18 cellular contexts compared by ENCODE assay signal in the genomic region with DNA sequence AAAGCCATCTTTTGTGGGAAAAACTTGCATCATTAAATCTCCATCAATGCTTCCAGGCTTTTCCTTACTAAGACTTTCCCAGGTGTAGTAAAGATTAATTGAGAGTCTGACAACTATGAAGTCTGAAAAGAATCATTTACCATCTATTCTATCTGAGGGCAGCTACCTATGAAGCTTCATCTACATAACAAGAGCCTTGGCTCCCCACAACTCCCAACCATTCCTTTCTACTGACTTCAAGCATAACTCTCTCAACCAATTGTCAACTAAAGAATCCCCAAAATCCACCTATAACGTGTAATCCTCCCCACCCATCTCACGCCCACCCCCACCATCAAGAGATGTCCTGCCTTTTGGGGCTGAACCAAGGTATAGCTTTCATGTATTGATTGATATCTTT.
A peak's percentile ranks its signal among the peaks of the same experiment; 100 is the strongest.
DNase-seq lines count a peak whose midpoint lies in the region; ATAC-seq, FAIRE-seq and TF ChIP-seq lines count a peak whose summit lies in the region.
"Had no signal": no experiment of that assay in that cellular context is flagged by ENCODE, and none has a peak within 500 bp of the region (broad histone marks: within the 10 kb centered on the region; RNA-seq: fewer than 3 reads in every experiment).

No MANE protein-coding gene starts in this region.

- H3K36me3 Mint-ChIP-seq in H9 (ENCODE audit: insufficient read depth in 1 of 3, low read depth in 3 of 3): peaks cover 0 to 8% (median 2%) of the 10 kb centered on the region in 3 experiments; a peak in 1 of 7 replicates
- H3K36me3 Mint-ChIP-seq: CD8-positive, alpha-beta T cell had no signal

- H2AFZ ChIP-seq in H9 (ENCODE audit: low read length): no peak overlapping the region
- H2AFZ ChIP-seq in H1 (ENCODE audit: low read length): no peak overlapping the region

- H3T11ph ChIP-seq in H9 (ENCODE audit: low read length): no peak overlapping the region

- peak; percentile 85 for FAIRE-seq in H1 (lab: Jason Lieb, UNC)
- FAIRE-seq: H54, HTR-8/SVneo had no signal

- no peaks in the 10 kb centered on the region for H3K36me3 ChIP-seq in H1 (ENCODE audit: control insufficient read depth in 2 of 4, insufficient read depth in 4 of 4, low read length in 3 of 4)
- no peaks in the 10 kb centered on the region for H3K36me3 ChIP-seq in iPS-20b (ENCODE audit: insufficient read depth, low read depth, low read length)
- no peaks in the 10 kb centered on the region for H3K36me3 ChIP-seq in WERI-Rb-1
- H3K36me3 ChIP-seq: BLaER1 treated with 17β-estradiol and CSF1 and Interleukin-3, amounts not matched to agents 10 nM and 100 nM had no signal

- H3K23me2 ChIP-seq in H9 (ENCODE audit: insufficient read length, low read depth, low read length, poor library complexity, severe bottlenecking): no peaks in the 10 kb centered on the region
- no peaks in the 10 kb centered on the region for H3K23me2 ChIP-seq in H1 (ENCODE audit: low read depth, low read length)

- H3K23ac ChIP-seq in H9 (ENCODE audit: insufficient read length, low read depth, low read length) (no peak overlapping the region), H1 (ENCODE audit: insufficient read length) (no peak overlapping the region)

- H3K79me1 ChIP-seq in H9 (ENCODE audit: insufficient read depth, low read depth, low read length, poor library complexity, severe bottlenecking): no peaks in the 10 kb centered on the region
- H3K79me1 ChIP-seq in H1 (ENCODE audit: low read depth, low read length): no peaks in the 10 kb centered on the region

- POLR2A ChIA-PET in H1 (lab: Charles Lee; ENCODE audit: partially characterized antibody): no interaction called here

- H4K91ac ChIP-seq in H9 (ENCODE audit: insufficient read length, low read depth, low read length) (no peak overlapping the region), H1 (replicated peaks; ENCODE audit: insufficient read length, low read length) (no peak overlapping the region)

- no peak for TF ChIP-seq POLR2A in H1 (IDR thresholded peaks at IDR 0.05; ENCODE audit: control extremely low read depth in 1 of 2, low read depth in 2 of 2, low read length in 2 of 2)

- no CpG with 5 or more reads among the region's 2 CpGs for WGBS in H9 (ENCODE audit: extremely low coverage, insufficient read length, low lambda C conversion rate)
- WGBS in H1 (ENCODE audit: extremely low coverage in 1 of 2, insufficient coverage in 1 of 2, insufficient read length in 1 of 2, insufficient replicate concordance in 2 of 2, low coverage in 1 of 2, low lambda C conversion rate in 2 of 2, missing lambda C conversion rate in 1 of 2), 2 experiments: 46% methylated on average over 2 of the region's 2 CpGs; no CpG with 5 or more reads in 1 of the 2 experiments

- no peaks in the 10 kb centered on the region for H4K20me1 ChIP-seq in H9 (ENCODE audit: control insufficient read depth, insufficient read depth, insufficient read length)
- no peaks in the 10 kb centered on the region for H4K20me1 ChIP-seq in H1 (replicated peaks in 1 of 2; ENCODE audit: control insufficient read depth in 1 of 2, insufficient read depth in 2 of 2, low read length in 2 of 2)
- H4K20me1 ChIP-seq: BLaER1 treated with 17β-estradiol and CSF1 and Interleukin-3, amounts not matched to agents 10 nM and 100 nM had no signal

- H3K27me3 ChIP-seq in H9 (ENCODE audit: insufficient read depth, low read length) (no peaks in the 10 kb centered on the region), H1 (replicated peaks in 1 of 4; ENCODE audit: control insufficient read depth in 3 of 4, extremely low read depth in 1 of 4, insufficient read depth in 3 of 4, low read length in 3 of 4) (no peaks in the 10 kb centered on the region), iPS-20b (ENCODE audit: insufficient read depth, low read length) (no peaks in the 10 kb centered on the region), WERI-Rb-1 (ENCODE audit: insufficient read depth, low read depth, severe bottlenecking) (no peaks in the 10 kb centered on the region)
- H3K27me3 ChIP-seq: BLaER1 treated with 17β-estradiol and CSF1 and Interleukin-3, amounts not matched to agents 10 nM and 100 nM had no signal

- no peaks in the 10 kb centered on the region for H3K9me3 ChIP-seq in H9 (ENCODE audit: control insufficient read depth, low read depth, low read length)
- H3K9me3 ChIP-seq in H1 (ENCODE audit: insufficient read depth in 2 of 2, low read depth in 1 of 2, low read length in 1 of 2): no peaks in the 10 kb centered on the region
- no peaks in the 10 kb centered on the region for H3K9me3 ChIP-seq in iPS-20b (ENCODE audit: insufficient read depth, low read depth, low read length)
- no peaks in the 10 kb centered on the region for H3K9me3 ChIP-seq in WERI-Rb-1 (ENCODE audit: severe bottlenecking)
- H3K9me3 ChIP-seq: BLaER1 treated with 17β-estradiol and CSF1 and Interleukin-3, amounts not matched to agents 10 nM and 100 nM had no signal

- no peak for TF ChIP-seq EP300 in H1 (IDR thresholded peaks at IDR 0.05; ENCODE audit: borderline replicate concordance in 1 of 2, low read depth in 2 of 2, low read length in 2 of 2)

- H3K27ac ChIP-seq in H9 (ENCODE audit: insufficient read length, low read depth, low read length) (no peak overlapping the region), H1 (ENCODE audit: low read depth, low read length) (no peak overlapping the region), iPS-20b (ENCODE audit: low read length) (no peak overlapping the region), WERI-Rb-1 (no peak overlapping the region)
- H3K27ac ChIP-seq: BLaER1 treated with 17β-estradiol and CSF1 and Interleukin-3, amounts not matched to agents 10 nM and 100 nM had no signal

- H3K18ac ChIP-seq in H9 (ENCODE audit: insufficient read length, low read depth, low read length): no peak overlapping the region
- no peak overlapping the region for H3K18ac ChIP-seq in H1 (ENCODE audit: extremely low read depth, low read length)

- H2BK12ac ChIP-seq in H9 (ENCODE audit: insufficient read length, low read depth, low read length) (no peak overlapping the region), H1 (ENCODE audit: low read depth, low read length) (no peak overlapping the region)

- H4K5ac ChIP-seq in H9 (ENCODE audit: insufficient read length, low read depth, low read length) (no peak overlapping the region), H1 (ENCODE audit: insufficient read length, low read depth, low read length) (no peak overlapping the region)

- H3K4me3 ChIP-seq in H1 (ENCODE audit: extremely low read depth in 1 of 4, insufficient read depth in 2 of 4, low read depth in 3 of 4, low read length in 4 of 4) (no peak overlapping the region), iPS-20b (ENCODE audit: low read length) (peak overlapping the region; percentile 31; the same call in 1 of the 2 replicates), WERI-Rb-1 (ENCODE audit: low read depth, low read length) (no peak overlapping the region)
- H3K4me3 ChIP-seq: BLaER1 treated with 17β-estradiol and CSF1 and Interleukin-3, amounts not matched to agents 10 nM and 100 nM had no signal

- no peak for TF ChIP-seq RAD21 in H1 (IDR thresholded peaks at IDR 0.05 in 1 of 2, conservative IDR thresholded peaks at IDR 0.05 in 1 of 2; ENCODE audit: low read depth in 2 of 2, low read length in 2 of 2)

- peak overlapping the region in 1 of 2 experiments; percentile 39; a peak in 1 of 5 replicates for H3K4me3 Mint-ChIP-seq in H9
- H3K4me3 Mint-ChIP-seq: B cell; CD8-positive, alpha-beta T cell; HFFc6 had no signal

- no peak overlapping the region for H4K8ac ChIP-seq in H9 (replicated peaks; ENCODE audit: insufficient read length, low read depth, low read length)
- H4K8ac ChIP-seq in H1 (ENCODE audit: extremely low read depth, insufficient read depth, low read length): no peak overlapping the region

- no peak for DNase-seq in H9
- peak in 1 of 2 experiments; percentile 15 for DNase-seq in H1 (ENCODE audit: low read depth in 1 of 2, low spot score in 2 of 2)
- DNase-seq in WERI-Rb-1: no peak
- DNase-seq in mucosa of gallbladder (ENCODE audit: low spot score): no peak
- DNase-seq: 8988T; Calu3; CD8-positive, alpha-beta T cell; DMS79 treated with DMSO at 0.1 percent for 48 hours; GF-D8; HFFc6 had no signal

- CTCF ChIA-PET in H1 (lab: Charles Lee; ENCODE audit: partially characterized antibody): interaction anchor here (1.2 kb wide), 1 partner anchor 14 kb away, joined by 3 read pairs; no protein-coding TSS in a partner anchor

- H3K79me2 ChIP-seq in H9 (ENCODE audit: insufficient read depth, low read length) (no peaks in the 10 kb centered on the region; the same call in 1 of the 2 replicates), H1 (ENCODE audit: control insufficient read depth in 1 of 2, insufficient read depth in 2 of 2, low read length in 2 of 2) (no peaks in the 10 kb centered on the region)

- no peak overlapping the region for H2BK15ac ChIP-seq in H9 (ENCODE audit: low read depth, low read length)
- no peak overlapping the region for H2BK15ac ChIP-seq in H1 (ENCODE audit: low read length)

- H2BK5ac ChIP-seq in H9 (ENCODE audit: insufficient read length, low read length) (no peak overlapping the region), H1 (ENCODE audit: low read depth, low read length) (no peak overlapping the region)

- H3K9me3 Mint-ChIP-seq in H9: peaks cover 0 to 4% of the 10 kb centered on the region in 2 experiments; a peak in 2 of 5 replicates

- H2BK20ac ChIP-seq in H9 (ENCODE audit: low read depth, low read length, poor library complexity, severe bottlenecking) (no peak overlapping the region), H1 (ENCODE audit: low read length) (no peak overlapping the region)

- H3K14ac ChIP-seq in H9 (ENCODE audit: insufficient read depth, low read length) (no peak overlapping the region), H1 (ENCODE audit: insufficient read length) (no peak overlapping the region)

- H3K4me1 ChIP-seq in H9 (ENCODE audit: insufficient read depth, low read length) (peaks cover 4% of the 10 kb centered on the region; the same call in 1 of the 2 replicates), H1 (replicated peaks in 1 of 4; ENCODE audit: control insufficient read depth in 3 of 4, insufficient read depth in 4 of 4, low read length in 3 of 4) (peaks cover 2 to 6% (median 5%) of the 10 kb centered on the region in 4 experiments; a peak in 5 of 7 replicates), iPS-20b (ENCODE audit: insufficient read depth, low read length) (peaks cover 28% of the 10 kb centered on the region; the same call in 1 of the 2 replicates)

- no peak for TF ChIP-seq CTCF in H9 (conservative IDR thresholded peaks at IDR 0.05)
- TF ChIP-seq CTCF in H1 (IDR thresholded peaks at IDR 0.05; ENCODE audit: control extremely low read depth in 1 of 3, insufficient read depth in 1 of 3, low read depth in 1 of 3, low read length in 3 of 3): no peak
- no peak for TF ChIP-seq CTCF in WERI-Rb-1 (IDR thresholded peaks at IDR 0.05; ENCODE audit: low read depth, low read length)

- H3K4me2 ChIP-seq in H9 (ENCODE audit: insufficient read depth, insufficient read length, low read length): no peak overlapping the region
- H3K4me2 ChIP-seq in H1 (ENCODE audit: insufficient read depth in 1 of 2, low read depth in 2 of 2, low read length in 2 of 2): no peak overlapping the region

- ATAC-seq in GM19452 (IDR thresholded peaks at IDR 0.05; ENCODE audit: unreplicated experiment): no peak
- ATAC-seq in GM18517 (IDR thresholded peaks at IDR 0.05; ENCODE audit: unreplicated experiment): no peak
- ATAC-seq: CD8-positive, alpha-beta T cell; HCT116 had no signal

- H2AK5ac ChIP-seq in H9 (ENCODE audit: insufficient read length, low read length): no peak overlapping the region
- no peak overlapping the region for H2AK5ac ChIP-seq in H1 (ENCODE audit: low read depth, low read length)

- H3K56ac ChIP-seq in H9 (ENCODE audit: insufficient read length, low read depth, low read length) (no peak overlapping the region), H1 (replicated peaks; ENCODE audit: insufficient read length, low read depth, low read length) (no peak overlapping the region)

- peak overlapping the region in 2 of 3 experiments; percentile 85 to 90; a peak in 5 of 7 replicates for H3K27ac Mint-ChIP-seq in H9
- H3K27ac Mint-ChIP-seq: B cell; CD8-positive, alpha-beta T cell; HFFc6 had no signal

- H3K9ac ChIP-seq in H9 (ENCODE audit: extremely low read depth, insufficient read length, low read length) (no peak overlapping the region), H1 (replicated peaks in 1 of 4; ENCODE audit: extremely low read depth in 1 of 4, low read depth in 3 of 4, low read length in 3 of 4) (no peak overlapping the region), iPS-20b (ENCODE audit: low read depth, low read length) (no peak overlapping the region)
- H3K9ac ChIP-seq: BLaER1 treated with 17β-estradiol and CSF1 and Interleukin-3, amounts not matched to agents 10 nM and 100 nM had no signal

- no peaks in the 10 kb centered on the region for H3K27me3 Mint-ChIP-seq in H9 (ENCODE audit: low read depth)
- H3K27me3 Mint-ChIP-seq: B cell had no signal

- H2BK120ac ChIP-seq in H9 (ENCODE audit: low read depth, low read length, poor library complexity, severe bottlenecking) (no peak overlapping the region), H1 (replicated peaks; ENCODE audit: low read depth, low read length) (no peak overlapping the region)

- peaks cover 32 to 36% of the 10 kb centered on the region in 2 experiments for H3K4me1 Mint-ChIP-seq in H9
- H3K4me1 Mint-ChIP-seq: B cell had no signal

- H3K4ac ChIP-seq in H9 (ENCODE audit: low read depth, low read length) (no peak overlapping the region), H1 (replicated peaks; ENCODE audit: insufficient read length, low read depth, low read length) (no peak overlapping the region)
